8 cellular contexts compared by ENCODE assay signal in the genomic region with DNA sequence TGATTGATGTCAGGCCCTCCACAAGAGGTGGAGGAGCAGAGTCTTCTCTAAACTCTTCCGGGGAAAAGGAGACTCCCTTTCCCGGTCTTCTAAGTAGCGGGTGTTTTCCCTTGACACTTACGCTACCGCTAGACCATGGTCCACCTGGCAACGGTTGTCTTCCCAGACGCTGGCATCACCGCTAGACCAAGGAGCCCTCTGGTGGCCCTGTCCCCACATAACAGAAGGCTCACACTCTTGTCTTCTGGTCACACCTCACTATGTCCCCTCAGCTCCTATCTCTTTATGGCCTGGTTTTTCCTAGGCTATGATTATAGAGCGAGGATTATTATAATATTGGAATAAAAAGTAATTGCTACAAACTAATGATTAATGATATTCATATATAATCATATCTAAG.
DNase-seq lines count a peak whose midpoint lies in the region; ATAC-seq, FAIRE-seq and TF ChIP-seq lines count a peak whose summit lies in the region.
"Not testable (repeated sequence)": the region's sequence is repeated elsewhere in the genome, so short reads cannot be mapped to it uniquely, and the experiment has no call there.

No MANE protein-coding gene starts in this region.

- not testable (repeated sequence) for H3F3A ChIP-seq in PC-9 (ENCODE audit: insufficient read depth, low read depth)

- BruUV-seq in PC-9 (replicated peaks; lab: Mats Ljungman, UMichigan), result not testable (repeated sequence)

- not testable (repeated sequence) for H3K4me2 ChIP-seq in A549; Karpas-422 (ENCODE audit: low read depth, low read length, poor library complexity, severe bottlenecking); PC-9

- TF ChIP-seq RAD21 in A549 (conservative IDR thresholded peaks at IDR 0.05 in 1 of 2, IDR thresholded peaks at IDR 0.05 in 1 of 2), result peak; percentile 13 to 47; a peak in 2 of 5 replicates

- TF ChIP-seq CTCF in A549 (IDR thresholded peaks at IDR 0.05) (peak; percentile 11; the same call in 1 of the 3 replicates), GM10266 (IDR thresholded peaks at IDR 0.05; ENCODE audit: control insufficient read depth, insufficient read depth, low read depth, missing control alignments) (peak; percentile 30), PC-9 (conservative IDR thresholded peaks at IDR 0.05) (peak; percentile 37; the same call in 1 of the 2 replicates), astrocyte of the spinal cord (IDR thresholded peaks at IDR 0.05; ENCODE audit: low read depth, low read length) (peak; percentile 3), pancreas (IDR thresholded peaks at IDR 0.05) (peak; percentile 25 to 33 (median 25))

- TF ChIP-seq POLR2A in A549 (IDR thresholded peaks at IDR 0.05; ENCODE audit: low read length), result not testable (repeated sequence)

- intact Hi-C loops in PC-9 (cut with micrococcal nuclease; ENCODE audit: unreplicated experiment), result loop anchor here (5.0 kb wide), 1 partner anchor 418 kb away; no protein-coding TSS in a partner anchor
- intact Hi-C loops in pancreas (cut with DNase I), result loop anchor here in 2 of 3 donors (10.0 kb wide), 1 partner anchor 250 kb away; no protein-coding TSS in a partner anchor

- TF ChIP-seq EP300 in A549 (IDR thresholded peaks at IDR 0.05), result not testable (repeated sequence)

- not testable (repeated sequence) for H3K36me3 ChIP-seq in Karpas-422 (ENCODE audit: insufficient read depth, low read length); PC-9 (ENCODE audit: low read depth); pancreas

- H3K9me2 ChIP-seq in Karpas-422 (replicated peaks; ENCODE audit: insufficient read depth, low read length); PC-9 (ENCODE audit: insufficient read depth): not testable (repeated sequence)

- H3K4me1 ChIP-seq in A549; Karpas-422 (ENCODE audit: low read length); PC-9 (replicated peaks; ENCODE audit: insufficient read depth); pancreas: not testable (repeated sequence)

- peak in 1 of 2 experiments; percentile 29 for DNase-seq in A549 (ENCODE audit: low read depth in 1 of 2, low spot score in 1 of 2)
- not testable (repeated sequence) for DNase-seq in GM10266 (ENCODE audit: extremely low spot score); astrocyte of the spinal cord (ENCODE audit: low read depth, low spot score)
- DNase-seq in Karpas-422, result peak; percentile 81
- DNase-seq in NCI-H2196 (lab: John Stamatoyannopoulos, UW; ENCODE audit: unreplicated experiment), result peak; percentile 2
- peak in 1 of 2 experiments; percentile 15 for DNase-seq in PC-9
- DNase-seq in iPS DF 4.7 (ENCODE audit: extremely low read depth, low spot score), result peak; percentile 16
- DNase-seq in pancreas, result peak; percentile 64 to 85 (median 76)

- H4K20me1 ChIP-seq in Karpas-422 (ENCODE audit: insufficient read depth, low read depth, low read length); PC-9 (ENCODE audit: insufficient read depth): not testable (repeated sequence)

- H2AFZ ChIP-seq in Karpas-422 (ENCODE audit: low read length); PC-9: not testable (repeated sequence)

- H3K9ac ChIP-seq in Karpas-422 (ENCODE audit: low read length), result not testable (repeated sequence)

- H3K9me3 ChIP-seq in A549; Karpas-422 (ENCODE audit: low read length); PC-9 (ENCODE audit: insufficient read depth, low read depth); pancreas: not testable (repeated sequence)

- in situ Hi-C loops in astrocyte of the spinal cord (cut with HindIII; ENCODE audit: low sequenced_read_pairs), result not testable (repeated sequence)

- not testable (repeated sequence) for ATAC-seq in A549
- ATAC-seq in pancreas, result peak in 3 of 4 donors; percentile 50 to 64 (median 55)

- not testable (repeated sequence) for H3K27ac ChIP-seq in A549; Karpas-422 (ENCODE audit: low read length); PC-9; pancreas

- H3K4me3 ChIP-seq in A549; Karpas-422 (ENCODE audit: low read length); PC-9; astrocyte of the spinal cord (ENCODE audit: low read depth, low read length); pancreas: not testable (repeated sequence)

- not testable (repeated sequence) for FAIRE-seq in A549 (lab: Jason Lieb, UNC); pancreas (lab: Jason Lieb, UNC)

- WGBS in A549 (ENCODE audit: missing lambda C conversion rate), result 0% methylated on average over 4 of the region's 9 CpGs
- WGBS in pancreas, 2 donors, result 16 to 30% methylated on average over 9 of the region's 9 CpGs

- not testable (repeated sequence) for H3K27me3 ChIP-seq in Karpas-422 (ENCODE audit: low read length); PC-9 (ENCODE audit: insufficient read depth, low read depth); pancreas

- POLR2A ChIA-PET in A549 (lab: Yijun Ruan, JAX); PC-9 (lab: Charles Lee; ENCODE audit: unreplicated experiment): not testable (repeated sequence)

- H3K79me2 ChIP-seq in Karpas-422 (ENCODE audit: low read length); PC-9 (ENCODE audit: low read depth): not testable (repeated sequence)

- CTCF ChIA-PET in A549 (lab: Yijun Ruan, JAX); PC-9 (lab: Charles Lee): not testable (repeated sequence)
